19 cellular contexts compared by ENCODE assay signal in the genomic region with DNA sequence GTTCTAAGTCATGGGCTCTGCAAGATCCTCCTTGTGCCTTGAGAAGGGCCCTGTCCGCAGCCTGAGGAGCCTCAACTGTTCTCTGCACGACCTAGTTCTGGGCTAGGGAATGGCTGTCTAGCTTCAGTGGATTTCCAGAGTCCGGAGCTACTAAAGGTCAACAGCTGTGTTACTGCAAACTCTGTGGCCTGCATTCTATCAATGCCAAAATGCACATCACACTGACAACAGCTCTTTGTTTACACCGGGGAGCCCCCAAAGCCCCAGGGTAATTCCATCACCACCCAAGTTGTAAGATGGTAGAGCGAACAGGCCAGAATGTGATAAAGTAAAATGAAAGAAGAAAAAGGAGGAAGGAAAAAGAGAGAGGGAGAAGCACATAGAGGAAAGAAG.
A peak's percentile ranks its signal among the peaks of the same experiment; 100 is the strongest.
DNase-seq lines count a peak whose midpoint lies in the region; ATAC-seq and TF ChIP-seq lines count a peak whose summit lies in the region.
"Had no signal": no experiment of that assay in that cellular context is flagged by ENCODE, and none has a peak within 500 bp of the region (broad histone marks: within the 10 kb centered on the region; RNA-seq: fewer than 3 reads in every experiment).

No MANE protein-coding gene starts in this region.

- intact Hi-C loops in activated B cell treated with CpG ODN at 0.5 μM for 24 hours (cut with micrococcal nuclease), result no loop called here
- intact Hi-C loops in testis (cut with DNase I; ENCODE audit: low total_unique reads), result no loop called here

- H3K9me3 ChIP-seq in trophoblast cell (ENCODE audit: insufficient read depth, low read depth, low read length) (no peaks in the 10 kb centered on the region), testis (no peaks in the 10 kb centered on the region)
- H3K9me3 ChIP-seq: thoracic aorta had no signal

- no peak overlapping the region for H3K18ac ChIP-seq in trophoblast cell (ENCODE audit: low read length)

- H3K4me2 ChIP-seq in trophoblast cell (ENCODE audit: low read length), result no peak overlapping the region

- no peak overlapping the region for H2BK120ac ChIP-seq in trophoblast cell (ENCODE audit: insufficient read depth, low read length, poor library complexity)

- H3K36me3 Mint-ChIP-seq in activated B cell treated with CpG ODN at 0.5 μM for 24 hours (ENCODE audit: low read depth), result no peaks in the 10 kb centered on the region
- H3K36me3 Mint-ChIP-seq: T-cell had no signal

- H3K4me1 ChIP-seq in trophoblast cell (ENCODE audit: control insufficient read depth in 1 of 2, insufficient read depth in 2 of 2, low read length in 2 of 2) (peaks cover 13 to 19% of the 10 kb centered on the region in 2 experiments), testis (no peaks in the 10 kb centered on the region)
- H3K4me1 ChIP-seq: parathyroid adenoma had no signal

- WGBS in trophoblast cell (ENCODE audit: extremely low coverage, insufficient coverage, insufficient read length), result no CpG with 5 or more reads among the region's 5 CpGs
- WGBS in testis, 2 donors, result 67 to 72% methylated on average over 5 of the region's 5 CpGs

- DNase-seq in activated B cell treated with CpG ODN at 0.5 μM for 24 hours, result no peak
- no peak for DNase-seq in trophoblast cell
- no peak for DNase-seq in stimulated activated CD4-positive, alpha-beta T cell treated with anti-CD3 and anti-CD28 coated beads, Interleukin-15, amount 100 ng/mL, for 24 hours
- no peak for DNase-seq in testis
- no peak for DNase-seq in AG08395 (ENCODE audit: low spot score)
- DNase-seq: activated effector memory CD4-positive, alpha-beta T cell treated with anti-CD3 and anti-CD28 coated beads, Interleukin-2, amount 50 U/mL, for 16 hours; AML-193; amniotic stem cell; cerebellar nuclear complex; GF-D8; HCEC 1CT; kidney glomerular epithelial cell; NCI-H1436; stimulated activated CD4-positive, alpha-beta T cell treated with anti-CD3 and anti-CD28 coated beads, Interleukin-4, amount 100 ng/mL, for 1 hour had no signal

- H3K4ac ChIP-seq in trophoblast cell (ENCODE audit: low read depth, low read length), result no peak overlapping the region

- H3K79me1 ChIP-seq in trophoblast cell (ENCODE audit: low read length), result peaks cover 4% of the 10 kb centered on the region

- ATAC-seq in GM18502 (IDR thresholded peaks at IDR 0.05; ENCODE audit: poor library complexity, unreplicated experiment) (peak; percentile 25), GM21717 (IDR thresholded peaks at IDR 0.05; ENCODE audit: unreplicated experiment) (peak; percentile 18), activated B cell treated with CpG ODN at 0.5 μM for 24 hours (ENCODE audit: low read depth) (no peak)
- ATAC-seq: T-cell had no signal

- peak overlapping the region; percentile 39 for H2BK5ac ChIP-seq in trophoblast cell (ENCODE audit: low read depth, low read length, poor library complexity)

- POLR2A ChIA-PET in activated B cell treated with CpG ODN at 0.5 μM for 24 hours (lab: Charles Lee), result interaction anchor here (0.7 to 2.2 kb wide), 4 partner anchors 9 to 47 kb away, joined by 3 to 48 read pairs (median 4); no protein-coding TSS in a partner anchor

- H2AFZ ChIP-seq in trophoblast cell (ENCODE audit: insufficient read depth, low read length, poor library complexity), result no peak overlapping the region
- H2AFZ ChIP-seq: parathyroid adenoma had no signal

- no peak overlapping the region for H3K14ac ChIP-seq in trophoblast cell (ENCODE audit: low read length)

- no peak for TF ChIP-seq POLR2A in testis (IDR thresholded peaks at IDR 0.05)

- CTCF ChIA-PET in activated B cell treated with CpG ODN at 0.5 μM for 24 hours (lab: Charles Lee), result interaction anchor here (0.6 to 1.5 kb wide), 6 partner anchors 23 to 611 kb away, joined by 3 to 5 read pairs (median 3); no protein-coding TSS in a partner anchor

- H2AK5ac ChIP-seq in trophoblast cell (ENCODE audit: low read length), result no peak overlapping the region

- H3K4me3 ChIP-seq in trophoblast cell (ENCODE audit: low read depth, low read length) (no peak overlapping the region), testis (no peak overlapping the region)
- H3K4me3 ChIP-seq: thoracic aorta had no signal

- H3K27ac ChIP-seq in trophoblast cell (ENCODE audit: low read depth, low read length), result peak overlapping the region; percentile 71
- no peak overlapping the region for H3K27ac ChIP-seq in testis
- H3K27ac ChIP-seq: parathyroid adenoma, thoracic aorta had no signal

- no peak overlapping the region for H4K91ac ChIP-seq in trophoblast cell (ENCODE audit: low read depth, low read length)

- H3K27ac Mint-ChIP-seq in activated B cell treated with CpG ODN at 0.5 μM for 24 hours, result peak overlapping the region; percentile 71
- H3K27ac Mint-ChIP-seq: T-cell had no signal

- H3K27me3 ChIP-seq in trophoblast cell (ENCODE audit: insufficient read depth, low read length) (no peaks in the 10 kb centered on the region), testis (no peaks in the 10 kb centered on the region)

- H3K27me3 Mint-ChIP-seq in activated B cell treated with CpG ODN at 0.5 μM for 24 hours, result no peaks in the 10 kb centered on the region
- H3K27me3 Mint-ChIP-seq: T-cell had no signal

- no peak overlapping the region for H4K12ac ChIP-seq in trophoblast cell (ENCODE audit: low read depth, low read length)

- peak overlapping the region; percentile 41 for H2BK12ac ChIP-seq in trophoblast cell (ENCODE audit: low read length)

- no peaks in the 10 kb centered on the region for H3K36me3 ChIP-seq in trophoblast cell (ENCODE audit: control insufficient read depth in 1 of 2, insufficient read depth in 2 of 2, low read length in 2 of 2)
- H3K36me3 ChIP-seq in testis (ENCODE audit: low read depth, missing control alignments), result no peaks in the 10 kb centered on the region
- H3K36me3 ChIP-seq: thoracic aorta had no signal

- H3K4me3 Mint-ChIP-seq in activated B cell treated with CpG ODN at 0.5 μM for 24 hours, result peak overlapping the region; percentile 2
- H3K4me3 Mint-ChIP-seq: T-cell had no signal

- H3K23ac ChIP-seq in trophoblast cell (ENCODE audit: low read length), result no peak overlapping the region

- no peak overlapping the region for H4K8ac ChIP-seq in trophoblast cell (ENCODE audit: low read depth, low read length)

- H3K9ac ChIP-seq in trophoblast cell (ENCODE audit: low read length), result no peak overlapping the region
- H3K9ac ChIP-seq: parathyroid adenoma had no signal

- no peaks in the 10 kb centered on the region for H3K9me3 Mint-ChIP-seq in activated B cell treated with CpG ODN at 0.5 μM for 24 hours
- H3K9me3 Mint-ChIP-seq: T-cell had no signal

- TF ChIP-seq CTCF in activated B cell treated with CpG ODN at 0.5 μM for 24 hours (IDR thresholded peaks at IDR 0.05) (no peak), testis (IDR thresholded peaks at IDR 0.05) (no peak)

- peaks cover 26% of the 10 kb centered on the region for H3K4me1 Mint-ChIP-seq in activated B cell treated with CpG ODN at 0.5 μM for 24 hours

- H3K79me2 ChIP-seq in trophoblast cell (ENCODE audit: control insufficient read depth, insufficient read depth, low read length, poor library complexity), result no peaks in the 10 kb centered on the region
- H3K79me2 ChIP-seq: parathyroid adenoma had no signal
